In genomic region chr7:79497728-79498127, GRCh38 we compare ENCODE assay signal across 39 cellular contexts.
"Had no signal": no experiment of that assay in that cellular context is flagged by ENCODE, and none has a peak within 500 bp of the region (broad histone marks: within the 10 kb centered on the region; RNA-seq: fewer than 3 reads in every experiment).

No MANE protein-coding gene starts in this region.

- H3K9me3 ChIP-seq: adrenal gland, ascending aorta, body of pancreas, breast epithelium had no signal

- H3K27ac ChIP-seq: adrenal gland, ascending aorta, body of pancreas, brain microvascular endothelial cell, breast epithelium, cardiac muscle cell had no signal

- H3K27ac Mint-ChIP-seq: activated naive CD4-positive, alpha-beta T cell treated with anti-CD3 and anti-CD28 coated beads for 36 hours; activated naive CD4-positive, alpha-beta T cell treated with anti-CD3 and anti-CD28 coated beads, Interleukin-2, amount 50 U/mL, for 24 hours; activated naive CD4-positive, alpha-beta T cell treated with anti-CD3 and anti-CD28 coated beads, Interleukin-2, amount 50 U/mL, for 72 hours; activated naive CD8-positive, alpha-beta T cell; activated naive CD8-positive, alpha-beta T cell treated with anti-CD3 and anti-CD28 coated beads for 36 hours; activated naive CD8-positive, alpha-beta T cell treated with anti-CD3 and anti-CD28 coated beads, Interleukin-2, amount 10 ng/mL, durations not matched to agents 7 days and 5 days; activated naive CD8-positive, alpha-beta T cell treated with anti-CD3 and anti-CD28 coated beads, Interleukin-2, amount 50 U/mL, for 24 hours; activated T-cell treated with anti-CD3 and anti-CD28 coated beads, Interleukin-2, amount 50 U/mL, for 24 hours; activated T-cell treated with anti-CD3 and anti-CD28 coated beads, Interleukin-2, amount 50 U/mL, for 72 hours; activated T-helper 1 cell treated with anti-CD3 and anti-CD28 coated beads, Interleukin-12 subunit alpha, Interleukin-12 subunit beta, Interleukin-2, Interleukin-4 antibody, amounts not matched to agents 30 ng/mL and 10 ng/mL and 1 ng/mL, durations not matched to agents 14 hours and 24 hours and 36 hours; activated T-helper 17 cell treated with anti-CD3 and anti-CD28 coated beads, Interleukin-2, amount 50 U/mL, for 72 hours; activated T-helper 2 cell treated with anti-CD3 and anti-CD28 coated beads, Interferon-gamma antibody, Interleukin-2, Interleukin-4, amounts not matched to agents 10 μg/mL and 5 μg/mL and 100 μg/mL, durations not matched to agents 14 hours and 24 hours and 36 hours; brain had no signal

- H3K36me3 ChIP-seq: adrenal gland, ascending aorta, brain microvascular endothelial cell, breast epithelium, cardiac muscle cell had no signal

- H3K4me1 ChIP-seq: adrenal gland, ascending aorta, body of pancreas, breast epithelium had no signal

- H3K9me3 Mint-ChIP-seq: activated naive CD4-positive, alpha-beta T cell treated with anti-CD3 and anti-CD28 coated beads for 36 hours; activated naive CD4-positive, alpha-beta T cell treated with anti-CD3 and anti-CD28 coated beads, Interleukin-2, amount 50 U/mL, for 24 hours; activated naive CD8-positive, alpha-beta T cell treated with anti-CD3 and anti-CD28 coated beads for 36 hours; activated naive CD8-positive, alpha-beta T cell treated with anti-CD3 and anti-CD28 coated beads, Interleukin-2, amount 10 ng/mL, durations not matched to agents 7 days and 5 days; activated naive CD8-positive, alpha-beta T cell treated with anti-CD3 and anti-CD28 coated beads, Interleukin-2, amount 50 U/mL, for 24 hours; activated T-cell treated with anti-CD3 and anti-CD28 coated beads, Interleukin-2, amount 50 U/mL, for 24 hours; activated T-helper 1 cell treated with anti-CD3 and anti-CD28 coated beads, Interleukin-12 subunit alpha, Interleukin-12 subunit beta, Interleukin-2, Interleukin-4 antibody, amounts not matched to agents 30 ng/mL and 10 ng/mL and 1 ng/mL, durations not matched to agents 14 hours and 24 hours and 36 hours; activated T-helper 2 cell treated with anti-CD3 and anti-CD28 coated beads, Interferon-gamma antibody, Interleukin-2, Interleukin-4, amounts not matched to agents 10 μg/mL and 5 μg/mL and 100 μg/mL, durations not matched to agents 14 hours and 24 hours and 36 hours had no signal

- H3K36me3 Mint-ChIP-seq: activated naive CD4-positive, alpha-beta T cell treated with anti-CD3 and anti-CD28 coated beads, Interleukin-2, amount 50 U/mL, for 24 hours; activated naive CD4-positive, alpha-beta T cell treated with anti-CD3 and anti-CD28 coated beads, Interleukin-2, amount 50 U/mL, for 72 hours; activated naive CD8-positive, alpha-beta T cell; activated naive CD8-positive, alpha-beta T cell treated with anti-CD3 and anti-CD28 coated beads for 36 hours; activated naive CD8-positive, alpha-beta T cell treated with anti-CD3 and anti-CD28 coated beads, Interleukin-2, amount 10 ng/mL, durations not matched to agents 7 days and 5 days; brain had no signal

- DNase-seq: activated effector memory CD4-positive, alpha-beta T cell treated with anti-CD3 and anti-CD28 coated beads, Interleukin-2, amount 50 U/mL, for 16 hours; activated effector memory CD4-positive, alpha-beta T cell treated with Interleukin-2 at 50 U/mL for 16 hours; activated gamma-delta T cell; activated gamma-delta T cell treated with Interleukin-2 at 50 U/mL for 16 hours; activated naive CD4-positive, alpha-beta T cell; activated naive CD4-positive, alpha-beta T cell treated with anti-CD3 and anti-CD28 coated beads for 36 hours; activated naive CD4-positive, alpha-beta T cell treated with anti-CD3 and anti-CD28 coated beads, Interleukin-2, amount 50 U/mL, for 16 hours; activated naive CD4-positive, alpha-beta T cell treated with Interleukin-2 at 50 U/mL for 16 hours; activated naive CD8-positive, alpha-beta T cell treated with anti-CD3 and anti-CD28 coated beads for 36 hours; activated naive CD8-positive, alpha-beta T cell treated with anti-CD3 and anti-CD28 coated beads, Interleukin-2, amount 10 ng/mL, durations not matched to agents 7 days and 5 days; activated naive CD8-positive, alpha-beta T cell treated with anti-CD3 and anti-CD28 coated beads, Interleukin-2, amount 50 U/mL, for 24 hours; activated T-cell treated with anti-CD3 and anti-CD28 coated beads for 4 hours; activated T-cell treated with anti-CD3 and anti-CD28 coated beads, Interleukin-2, amount 50 U/mL, for 1 hour; activated T-cell treated with anti-CD3 and anti-CD28 coated beads, Interleukin-2, amount 50 U/mL, for 24 hours; activated T-cell treated with anti-CD3 and anti-CD28 coated beads, Interleukin-2, amount 50 U/mL, for 4 hours; activated T-cell treated with anti-CD3 and anti-CD28 coated beads, Interleukin-2, amount 50 U/mL, for 48 hours; activated T-cell treated with anti-CD3 and anti-CD28 coated beads, Interleukin-2, amount 50 U/mL, for 72 hours; adrenal gland; amniotic stem cell; amygdala; anterior cingulate cortex; aorta; body of pancreas; brain microvascular endothelial cell; caudate nucleus; central memory CD4-positive, alpha-beta T cell; cerebellar nuclear complex had no signal

- H3K4me3 ChIP-seq: adrenal gland, ascending aorta, body of pancreas, breast epithelium, cardiac muscle cell had no signal

- H3K27me3 Mint-ChIP-seq: activated naive CD4-positive, alpha-beta T cell treated with anti-CD3 and anti-CD28 coated beads, Interleukin-2, amount 50 U/mL, for 24 hours; activated naive CD8-positive, alpha-beta T cell; activated naive CD8-positive, alpha-beta T cell treated with anti-CD3 and anti-CD28 coated beads for 36 hours; activated naive CD8-positive, alpha-beta T cell treated with anti-CD3 and anti-CD28 coated beads, Interleukin-2, amount 10 ng/mL, durations not matched to agents 7 days and 5 days; activated naive CD8-positive, alpha-beta T cell treated with anti-CD3 and anti-CD28 coated beads, Interleukin-2, amount 50 U/mL, for 24 hours; activated T-cell treated with anti-CD3 and anti-CD28 coated beads, Interleukin-2, amount 50 U/mL, for 24 hours; activated T-helper 17 cell treated with anti-CD3 and anti-CD28 coated beads, Interleukin-2, amount 50 U/mL, for 72 hours; brain; central memory CD8-positive, alpha-beta T cell had no signal

- H3K27me3 ChIP-seq: adrenal gland, ascending aorta, body of pancreas, brain microvascular endothelial cell, breast epithelium, cardiac muscle cell had no signal

- FAIRE-seq: bronchial epithelial cell had no signal

- H3K4me3 Mint-ChIP-seq: activated naive CD4-positive, alpha-beta T cell treated with anti-CD3 and anti-CD28 coated beads for 36 hours; activated naive CD4-positive, alpha-beta T cell treated with anti-CD3 and anti-CD28 coated beads, Interleukin-2, amount 50 U/mL, for 24 hours; activated naive CD8-positive, alpha-beta T cell; activated naive CD8-positive, alpha-beta T cell treated with anti-CD3 and anti-CD28 coated beads for 36 hours; activated naive CD8-positive, alpha-beta T cell treated with anti-CD3 and anti-CD28 coated beads, Interleukin-2, amount 10 ng/mL, durations not matched to agents 7 days and 5 days; activated naive CD8-positive, alpha-beta T cell treated with anti-CD3 and anti-CD28 coated beads, Interleukin-2, amount 50 U/mL, for 24 hours; activated T-cell treated with anti-CD3 and anti-CD28 coated beads, Interleukin-2, amount 50 U/mL, for 24 hours; activated T-cell treated with anti-CD3 and anti-CD28 coated beads, Interleukin-2, amount 50 U/mL, for 4 hours; activated T-cell treated with anti-CD3 and anti-CD28 coated beads, Interleukin-2, amount 50 U/mL, for 72 hours; activated T-helper 1 cell treated with anti-CD3 and anti-CD28 coated beads, Interleukin-12 subunit alpha, Interleukin-12 subunit beta, Interleukin-2, Interleukin-4 antibody, amounts not matched to agents 30 ng/mL and 10 ng/mL and 1 ng/mL, durations not matched to agents 14 hours and 24 hours and 36 hours; activated T-helper 17 cell treated with anti-CD3 and anti-CD28 coated beads, Interleukin-2, amount 50 U/mL, for 72 hours; brain; central memory CD8-positive, alpha-beta T cell had no signal

- H3K4me1 Mint-ChIP-seq: activated naive CD4-positive, alpha-beta T cell treated with anti-CD3 and anti-CD28 coated beads, Interleukin-2, amount 50 U/mL, for 24 hours; activated naive CD8-positive, alpha-beta T cell treated with anti-CD3 and anti-CD28 coated beads for 36 hours; activated naive CD8-positive, alpha-beta T cell treated with anti-CD3 and anti-CD28 coated beads, Interleukin-2, amount 10 ng/mL, durations not matched to agents 7 days and 5 days; activated naive CD8-positive, alpha-beta T cell treated with anti-CD3 and anti-CD28 coated beads, Interleukin-2, amount 50 U/mL, for 24 hours; activated T-helper 17 cell treated with anti-CD3 and anti-CD28 coated beads, Interleukin-2, amount 50 U/mL, for 72 hours; brain; central memory CD8-positive, alpha-beta T cell had no signal
